In the genomic region with DNA sequence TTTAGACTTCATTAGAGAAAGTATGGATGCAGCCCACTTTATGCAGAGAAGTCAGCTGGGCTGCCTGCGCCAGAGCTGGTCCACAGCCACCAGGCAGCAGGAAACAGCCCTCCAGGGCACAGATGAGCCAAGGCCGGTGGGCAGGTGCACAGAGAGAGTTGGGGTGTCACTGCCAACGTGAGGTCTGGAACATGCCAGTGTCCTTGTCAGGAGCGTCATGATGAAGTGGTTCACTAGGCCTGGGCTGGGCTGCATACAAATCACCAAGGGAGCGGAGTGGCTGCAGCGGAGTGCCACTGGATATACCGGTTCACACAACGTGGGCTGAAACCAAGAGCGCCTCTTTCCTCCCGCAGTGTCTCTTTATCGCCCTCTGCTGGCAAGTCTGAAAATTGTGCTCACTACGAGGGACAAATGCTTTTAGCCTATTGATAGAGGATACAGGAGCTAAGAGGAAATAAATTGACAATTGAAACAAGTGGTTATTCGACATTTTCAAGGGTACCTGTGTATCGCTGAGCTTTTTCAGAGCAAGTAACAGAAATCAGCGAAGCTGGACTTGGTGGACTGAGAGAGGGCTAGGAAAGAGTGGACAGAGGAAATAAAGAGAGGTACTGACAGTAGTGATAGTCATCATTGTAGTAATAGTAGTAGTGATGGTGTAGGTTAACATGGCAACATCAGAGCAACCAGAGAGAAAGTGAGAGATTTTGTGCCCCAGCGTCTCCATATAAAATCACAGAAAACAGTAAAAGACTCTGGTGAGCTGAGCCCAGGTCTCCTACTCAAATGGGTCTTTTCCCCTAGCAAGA, we compare ENCODE assay signal across 9 cellular contexts. TPM values are rescaled to one million over a fixed set of nuclear protein-coding genes. Genes with fewer than 3 reads are reported as not detected.
DNase-seq lines count a peak whose midpoint lies in the region; ATAC-seq, FAIRE-seq and TF ChIP-seq lines count a peak whose summit lies in the region.
"Had no signal": no experiment of that assay in that cellular context is flagged by ENCODE, and none has a peak within 500 bp of the region (broad histone marks: within the 10 kb centered on the region; RNA-seq: fewer than 3 reads in every experiment).

No MANE protein-coding gene starts in this region.

- no peaks in the 10 kb centered on the region for H3K27me3 ChIP-seq in CD4-positive, alpha-beta T cell (ENCODE audit: control insufficient read depth, insufficient read depth, low read length)
- H3K27me3 ChIP-seq in H1 (replicated peaks in 1 of 4; ENCODE audit: control insufficient read depth in 3 of 4, extremely low read depth in 1 of 4, insufficient read depth in 3 of 4, low read length in 3 of 4) (no peaks in the 10 kb centered on the region), mesendoderm (ENCODE audit: insufficient read depth, low read length, poor library complexity) (no peaks in the 10 kb centered on the region)

- H4K20me1 ChIP-seq in H1 (replicated peaks in 1 of 2; ENCODE audit: control insufficient read depth in 1 of 2, insufficient read depth in 2 of 2, low read length in 2 of 2), result no peaks in the 10 kb centered on the region

- CTCF ChIA-PET in CD4-positive, alpha-beta T cell (lab: Charles Lee), result interaction anchor here (0.6 to 2.4 kb wide), 32 partner anchors 9 to 421 kb away, joined by 3 to 15 read pairs (median 4); a partner anchor contains a TSS
- CTCF ChIA-PET in H1 (lab: Charles Lee; ENCODE audit: partially characterized antibody), result interaction anchor here (0.6 to 3.5 kb wide), 42 partner anchors 9 to 782 kb away, joined by 3 to 36 read pairs (median 4); a partner anchor contains a TSS

- peak overlapping the region in 1 of 2 experiments; percentile 53; a peak in 3 of 4 replicates for H3K4me2 ChIP-seq in H1 (ENCODE audit: insufficient read depth in 1 of 2, low read depth in 2 of 2, low read length in 2 of 2)
- no peak overlapping the region for H3K4me2 ChIP-seq in mesendoderm (ENCODE audit: low read length)

- H3K56ac ChIP-seq in H1 (replicated peaks; ENCODE audit: insufficient read length, low read depth, low read length) (no peak overlapping the region), mesendoderm (ENCODE audit: low read length) (no peak overlapping the region)

- H2BK120ac ChIP-seq in H1 (replicated peaks; ENCODE audit: low read depth, low read length), result no peak overlapping the region
- H2BK120ac ChIP-seq in mesendoderm (ENCODE audit: low read depth, low read length), result no peak overlapping the region

- peak overlapping the region; percentile 96 for H2AFZ ChIP-seq in H1 (ENCODE audit: low read length)

- no peak overlapping the region for H3K9ac ChIP-seq in H1 (replicated peaks in 1 of 4; ENCODE audit: extremely low read depth in 1 of 4, low read depth in 3 of 4, low read length in 3 of 4)
- H3K9ac ChIP-seq in mesendoderm (ENCODE audit: low read length), result no peak overlapping the region

- H4K8ac ChIP-seq in H1 (ENCODE audit: extremely low read depth, insufficient read depth, low read length), result peak overlapping the region; percentile 66; the same call in 1 of the 2 replicates
- H4K8ac ChIP-seq in mesendoderm (ENCODE audit: low read depth, low read length), result no peak overlapping the region

- H3K23me2 ChIP-seq in H1 (ENCODE audit: low read depth, low read length), result no peaks in the 10 kb centered on the region

- peaks cover 7% of the 10 kb centered on the region for H3K4me1 Mint-ChIP-seq in CD4-positive, alpha-beta T cell (ENCODE audit: low read depth)

- peak; percentile 96 for TF ChIP-seq CTCF in CD4-positive, alpha-beta T cell (IDR thresholded peaks at IDR 0.05)
- TF ChIP-seq CTCF in H1 (IDR thresholded peaks at IDR 0.05; ENCODE audit: control extremely low read depth in 1 of 3, insufficient read depth in 1 of 3, low read depth in 1 of 3, low read length in 3 of 3), result peak; percentile 66 to 93 (median 87)

- H3K79me2 ChIP-seq in H1 (ENCODE audit: control insufficient read depth in 1 of 2, insufficient read depth in 2 of 2, low read length in 2 of 2) (no peaks in the 10 kb centered on the region), mesendoderm (ENCODE audit: control insufficient read depth, insufficient read depth, low read length) (no peaks in the 10 kb centered on the region)

- H3K27ac ChIP-seq in CD4-positive, alpha-beta T cell (ENCODE audit: low read depth, low read length), result no peak overlapping the region
- no peak overlapping the region for H3K27ac ChIP-seq in H1 (ENCODE audit: low read depth, low read length)
- H3K27ac ChIP-seq in mesendoderm (ENCODE audit: low read depth, low read length), result no peak overlapping the region

- no peak for TF ChIP-seq EP300 in H1 (IDR thresholded peaks at IDR 0.05; ENCODE audit: borderline replicate concordance in 1 of 2, low read depth in 2 of 2, low read length in 2 of 2)

- H3K4ac ChIP-seq in H1 (replicated peaks; ENCODE audit: insufficient read length, low read depth, low read length) (no peak overlapping the region), mesendoderm (ENCODE audit: low read depth, low read length) (no peak overlapping the region)

- H2BK12ac ChIP-seq in H1 (ENCODE audit: low read depth, low read length), result peak overlapping the region; percentile 60; the same call in 1 of the 2 replicates

- H4K91ac ChIP-seq in H1 (replicated peaks; ENCODE audit: insufficient read length, low read length), result no peak overlapping the region

- H4K5ac ChIP-seq in H1 (ENCODE audit: insufficient read length, low read depth, low read length) (no peak overlapping the region), mesendoderm (ENCODE audit: low read length) (no peak overlapping the region)

- H3K9me3 ChIP-seq in CD4-positive, alpha-beta T cell (ENCODE audit: control insufficient read depth, low read length), result no peaks in the 10 kb centered on the region
- 0 out of 4 replicates have a peak, but pooled peaks cover 0 to 3% of the 10 kb centered on the region in 2 experiments for H3K9me3 ChIP-seq in H1 (ENCODE audit: insufficient read depth in 2 of 2, low read depth in 1 of 2, low read length in 1 of 2)

- H2BK15ac ChIP-seq in H1 (ENCODE audit: low read length), result no peak overlapping the region
- H2BK15ac ChIP-seq in mesendoderm (replicated peaks; ENCODE audit: low read depth), result no peak overlapping the region

- H3K23ac ChIP-seq in H1 (ENCODE audit: insufficient read length) (no peak overlapping the region), mesendoderm (ENCODE audit: low read length) (no peak overlapping the region)

- H3K4me3 ChIP-seq in H1 (ENCODE audit: extremely low read depth in 1 of 4, insufficient read depth in 2 of 4, low read depth in 3 of 4, low read length in 4 of 4) (no peak overlapping the region), mesendoderm (ENCODE audit: low read length) (no peak overlapping the region)

- H3K18ac ChIP-seq in H1 (ENCODE audit: extremely low read depth, low read length) (peak overlapping the region; percentile 68), mesendoderm (ENCODE audit: low read length) (no peak overlapping the region)

- H3K27me3 Mint-ChIP-seq in CD4-positive, alpha-beta T cell, result peaks cover 9% of the 10 kb centered on the region

- H3K14ac ChIP-seq in H1 (ENCODE audit: insufficient read length), result no peak overlapping the region

- H3K4me1 ChIP-seq in H1 (replicated peaks in 1 of 4; ENCODE audit: control insufficient read depth in 3 of 4, insufficient read depth in 4 of 4, low read length in 3 of 4) (no peaks in the 10 kb centered on the region), mesendoderm (ENCODE audit: control insufficient read depth, low read depth, low read length) (no peaks in the 10 kb centered on the region)

- no peaks in the 10 kb centered on the region for H3K36me3 Mint-ChIP-seq in CD4-positive, alpha-beta T cell (ENCODE audit: low read depth)

- ATAC-seq in CD4-positive, alpha-beta T cell (ENCODE audit: poor library complexity), result peak; percentile 100
- peak; percentile 87 for ATAC-seq in GM19452 (IDR thresholded peaks at IDR 0.05; ENCODE audit: unreplicated experiment)

- peak overlapping the region; percentile 64; the same call in 1 of the 2 replicates for H2BK5ac ChIP-seq in H1 (ENCODE audit: low read depth, low read length)
- no peak overlapping the region for H2BK5ac ChIP-seq in mesendoderm (ENCODE audit: low read length)

- peak overlapping the region; percentile 36 for H3K4me3 Mint-ChIP-seq in CD4-positive, alpha-beta T cell

- no peaks in the 10 kb centered on the region for H3K36me3 ChIP-seq in H1 (ENCODE audit: control insufficient read depth in 2 of 4, insufficient read depth in 4 of 4, low read length in 3 of 4)
- no peaks in the 10 kb centered on the region for H3K36me3 ChIP-seq in mesendoderm (ENCODE audit: control insufficient read depth, insufficient read depth, low read length)

- DNase-seq in CD4-positive, alpha-beta T cell, result peak; percentile 68 to 81 (median 74)
- peak; percentile 62 for DNase-seq in HT1080 (ENCODE audit: low read depth)
- DNase-seq in NOMO-1 (lab: John Stamatoyannopoulos, UW; ENCODE audit: unreplicated experiment in 2 of 2), result peak; percentile 64 to 80
- DNase-seq in activated CD8-positive, alpha-beta memory T cell treated with anti-CD3 and anti-CD28 coated beads for 24 hours, result peak; percentile 89
- peak; percentile 47 to 92 for DNase-seq in H1 (ENCODE audit: low read depth in 1 of 2, low spot score in 2 of 2)
- peak; percentile 88 for DNase-seq in mesendoderm
- DNase-seq in stimulated activated CD8-positive, alpha-beta memory T cell treated with anti-CD3 and anti-CD28 coated beads, Interleukin-2, amount 100 ng/mL, for 1 hour (ENCODE audit: low read depth in 2 of 2), result peak; percentile 57 to 61

- POLR2A ChIA-PET in CD4-positive, alpha-beta T cell (lab: Charles Lee), result interaction anchor here (1.0 to 1.4 kb wide), 4 partner anchors 12 to 54 kb away, joined by 3 to 6 read pairs (median 4); a partner anchor contains a TSS
- POLR2A ChIA-PET in H1 (lab: Charles Lee; ENCODE audit: partially characterized antibody), result interaction anchor here (1.3 kb wide), 1 partner anchor 11 kb away, joined by 4 read pairs; no protein-coding TSS in a partner anchor

- peak; percentile 63 for FAIRE-seq in H1 (lab: Jason Lieb, UNC)
- FAIRE-seq: colon had no signal

- H3K27ac Mint-ChIP-seq in CD4-positive, alpha-beta T cell, result no peak overlapping the region

- no peak for TF ChIP-seq POLR2A in H1 (IDR thresholded peaks at IDR 0.05; ENCODE audit: control extremely low read depth in 1 of 2, low read depth in 2 of 2, low read length in 2 of 2)

- intact Hi-C loops in CD4-positive, alpha-beta T cell (cut with DNase I, micrococcal nuclease), result loop anchor here (1.0 to 10.0 kb wide), 4 partner anchors 32 to 790 kb away; no protein-coding TSS in a partner anchor

- H2BK20ac ChIP-seq in H1 (ENCODE audit: low read length), result peak overlapping the region; percentile 27; the same call in 1 of the 2 replicates

- 30% methylated on average over 16 of the region's 16 CpGs; no CpG with 5 or more reads in 1 of the 2 experiments for WGBS in H1 (ENCODE audit: extremely low coverage in 1 of 2, insufficient coverage in 1 of 2, insufficient read length in 1 of 2, insufficient replicate concordance in 2 of 2, low coverage in 1 of 2, low lambda C conversion rate in 2 of 2, missing lambda C conversion rate in 1 of 2), 2 experiments
- no CpG with 5 or more reads among the region's 16 CpGs for WGBS in mesendoderm (ENCODE audit: extremely low coverage, insufficient coverage, low lambda C conversion rate)

- TF ChIP-seq RAD21 in H1 (IDR thresholded peaks at IDR 0.05 in 1 of 2, conservative IDR thresholded peaks at IDR 0.05 in 1 of 2; ENCODE audit: low read depth in 2 of 2, low read length in 2 of 2), result peak; percentile 85 to 86

- H2AK5ac ChIP-seq in H1 (ENCODE audit: low read depth, low read length) (no peak overlapping the region), mesendoderm (ENCODE audit: low read length) (no peak overlapping the region)

- H3K79me1 ChIP-seq in H1 (ENCODE audit: low read depth, low read length), result no peaks in the 10 kb centered on the region
- H3K79me1 ChIP-seq in mesendoderm (ENCODE audit: low read length), result no peaks in the 10 kb centered on the region

- no peaks in the 10 kb centered on the region for H3K9me3 Mint-ChIP-seq in CD4-positive, alpha-beta T cell

RNA-seq across cellular contexts. Expression of a gene that starts 52.0 kb away (rescaled TPM):
- total RNA-seq in CD4-positive, alpha-beta T cell, result 10 to 100 TPM; 28.8 to 29.9 TPM
- total RNA-seq in HT1080 (2014; rRNA removed; shearing (Covaris generic)), result 4.9 and 9.3 TPM in 2 replicates
- polyA plus RNA-seq in HT1080 (2015; cell fraction: cytosol; rRNA removed), result 1.2 and 2.7 TPM in 2 replicates
- polyA plus RNA-seq in HT1080 (2015; cell fraction: nucleus; rRNA removed), result 8.0 TPM in 2 replicates
- total RNA-seq in H1 (2021; fragmentation: NEBNext Ultra II Directional; extraction: Animal tissue kit (Norgen Biotek cat#: 25700)), result 48.3 and 48.4 TPM in 2 replicates
- 3.2 and 4.1 TPM in 2 replicates for polyA plus RNA-seq in H1 (2011; rRNA removed)
- polyA plus RNA-seq in H1 (2011; cell fraction: cytosol; rRNA removed), result 6.1 TPM
- polyA plus RNA-seq in H1 (2011; cell fraction: nucleus; rRNA removed), result 8.0 TPM
- 5.9 to 12.8 TPM (median 9.7 TPM) in 4 replicates for polyA plus RNA-seq in H1 (2012, experiment 1 of 2)
- polyA plus RNA-seq in H1 (2012, experiment 2 of 2), result 0.54 TPM
- polyA plus RNA-seq in H1 (2013, experiment 1 of 2), result 27.2 TPM
- 24.3 TPM for polyA plus RNA-seq in H1 (2013, experiment 2 of 2)
- polyA minus RNA-seq in H1 (2011; rRNA and poly(A)+ RNA removed), result 56.2 and 67.1 TPM in 2 replicates
- 15.0 TPM for polyA minus RNA-seq in H1 (2011; cell fraction: cytosol; rRNA and poly(A)+ RNA removed)
- polyA minus RNA-seq in H1 (2011; cell fraction: nucleus; rRNA and poly(A)+ RNA removed), result 109 TPM
- 4.6 TPM for polyA plus RNA-seq in mesendoderm (2013, experiment 1 of 2)
- polyA plus RNA-seq in mesendoderm (2013, experiment 2 of 2), result 4.7 TPM

RNA-seq across cellular contexts. Expression of a gene that starts 52.8 kb away (rescaled TPM):
- 10 to 100 TPM in 1 of 2 experiments, 1 to 10 TPM in 1; 8.5 to 12.1 TPM for total RNA-seq in CD4-positive, alpha-beta T cell
- total RNA-seq in HT1080 (2014; rRNA removed; shearing (Covaris generic)), result 49.8 and 50.9 TPM in 2 replicates
- polyA plus RNA-seq in HT1080 (2015; cell fraction: cytosol; rRNA removed), result 55.4 and 58.9 TPM in 2 replicates
- polyA plus RNA-seq in HT1080 (2015; cell fraction: nucleus; rRNA removed), result 69.7 and 83.2 TPM in 2 replicates
- 53.2 and 58.2 TPM in 2 replicates for total RNA-seq in H1 (2021; fragmentation: NEBNext Ultra II Directional; extraction: Animal tissue kit (Norgen Biotek cat#: 25700))
- polyA plus RNA-seq in H1 (2011; rRNA removed), result 9.4 and 20.5 TPM in 2 replicates
- polyA plus RNA-seq in H1 (2011; cell fraction: cytosol; rRNA removed), result 27.7 TPM
- 7.1 TPM for polyA plus RNA-seq in H1 (2011; cell fraction: nucleus; rRNA removed)
- 22.7 to 41.3 TPM (median 28.1 TPM) in 4 replicates for polyA plus RNA-seq in H1 (2012, experiment 1 of 2)
- polyA plus RNA-seq in H1 (2012, experiment 2 of 2), result 9.2 TPM
- 38.9 TPM for polyA plus RNA-seq in H1 (2013, experiment 1 of 2)
- 38.5 TPM for polyA plus RNA-seq in H1 (2013, experiment 2 of 2)
- polyA minus RNA-seq in H1 (2011; rRNA and poly(A)+ RNA removed), result 33.0 and 40.3 TPM in 2 replicates
- 74.6 TPM for polyA minus RNA-seq in H1 (2011; cell fraction: cytosol; rRNA and poly(A)+ RNA removed)
- polyA minus RNA-seq in H1 (2011; cell fraction: nucleus; rRNA and poly(A)+ RNA removed), result 40.0 TPM
- polyA plus RNA-seq in mesendoderm (2013, experiment 1 of 2), result 38.1 TPM
- 46.5 TPM for polyA plus RNA-seq in mesendoderm (2013, experiment 2 of 2)

RNA-seq across cellular contexts. Expression of a gene that starts 53.3 kb away (rescaled TPM):
- 10 to 100 TPM; 44.8 to 46.8 TPM for total RNA-seq in CD4-positive, alpha-beta T cell
- total RNA-seq in HT1080 (2014; rRNA removed; shearing (Covaris generic)), result 49.4 and 56.5 TPM in 2 replicates
- polyA plus RNA-seq in HT1080 (2015; cell fraction: cytosol; rRNA removed), result 28.6 and 38.2 TPM in 2 replicates
- polyA plus RNA-seq in HT1080 (2015; cell fraction: nucleus; rRNA removed), result 29.8 and 32.7 TPM in 2 replicates
- 26.5 and 34.4 TPM in 2 replicates for total RNA-seq in H1 (2021; fragmentation: NEBNext Ultra II Directional; extraction: Animal tissue kit (Norgen Biotek cat#: 25700))
- 8.1 and 8.8 TPM in 2 replicates for polyA plus RNA-seq in H1 (2011; rRNA removed)
- 15.4 TPM for polyA plus RNA-seq in H1 (2011; cell fraction: cytosol; rRNA removed)
- polyA plus RNA-seq in H1 (2011; cell fraction: nucleus; rRNA removed), result 6.5 TPM
- polyA plus RNA-seq in H1 (2012, experiment 1 of 2), result 14.6 to 28.8 TPM (median 18.3 TPM) in 4 replicates
- polyA plus RNA-seq in H1 (2012, experiment 2 of 2), result 2.3 TPM
- polyA plus RNA-seq in H1 (2013, experiment 1 of 2), result 29.1 TPM
- polyA plus RNA-seq in H1 (2013, experiment 2 of 2), result 29.2 TPM
- polyA minus RNA-seq in H1 (2011; rRNA and poly(A)+ RNA removed), result 10.9 and 12.1 TPM in 2 replicates
- polyA minus RNA-seq in H1 (2011; cell fraction: cytosol; rRNA and poly(A)+ RNA removed), result 17.3 TPM
- polyA minus RNA-seq in H1 (2011; cell fraction: nucleus; rRNA and poly(A)+ RNA removed), result 28.7 TPM
- 26.2 TPM for polyA plus RNA-seq in mesendoderm (2013, experiment 1 of 2)
- polyA plus RNA-seq in mesendoderm (2013, experiment 2 of 2), result 26.0 TPM
